In genomic region chr1:200642481-200642880, GRCh38 we compare ENCODE assay signal across 1 cellular context.
TF ChIP-seq lines count a peak whose summit lies in the region.

No MANE protein-coding gene starts in this region.

TF ChIP-seq in K562, 482 proteins besides CTCF, POLR2A, EP300 and RAD21 (continued from another document and continues in another):
- TF ChIP-seq ZNF592 (IDR thresholded peaks at IDR 0.05) = peak; percentile 81
- TF ChIP-seq GMEB1 (CRISPR knock-in tag; IDR thresholded peaks at IDR 0.05) = no peak
- TF ChIP-seq NR4A1 (CRISPR knock-in tag; IDR thresholded peaks at IDR 0.05) = no peak
- TF ChIP-seq NR4A1 (tag; IDR thresholded peaks at IDR 0.05) = no peak
- no peak for TF ChIP-seq SAP30 (IDR thresholded peaks at IDR 0.05; ENCODE audit: borderline replicate concordance, insufficient read depth, low read depth, low read length, poor library complexity, severe bottlenecking)
- no peak for TF ChIP-seq HMGN3 (IDR thresholded peaks at IDR 0.05; ENCODE audit: borderline replicate concordance, extremely low read depth, insufficient read length, low read depth, low read length)
- no peak for TF ChIP-seq ZNF431 (CRISPR knock-in tag; IDR thresholded peaks at IDR 0.05)
- TF ChIP-seq MCM7 (IDR thresholded peaks at IDR 0.05) = no peak
- TF ChIP-seq MXI1 (IDR thresholded peaks at IDR 0.05; ENCODE audit: low read depth, low read length) = no peak
- TF ChIP-seq MCM2 (IDR thresholded peaks at IDR 0.05; ENCODE audit: low read depth) = no peak
- no peak for TF ChIP-seq FOXJ2 (tag; IDR thresholded peaks at IDR 0.05)
- TF ChIP-seq MEIS2 (IDR thresholded peaks at IDR 0.05; ENCODE audit: partially characterized antibody) = no peak
- no peak for TF ChIP-seq CLOCK (CRISPR knock-in tag; IDR thresholded peaks at IDR 0.05; ENCODE audit: borderline replicate concordance)
- no peak for TF ChIP-seq RNF2 (IDR thresholded peaks at IDR 0.05)
- TF ChIP-seq HMBOX1 (IDR thresholded peaks at IDR 0.05) = no peak
- no peak for TF ChIP-seq FOSL1 (tag; conservative IDR thresholded peaks at IDR 0.05)
- TF ChIP-seq HDAC6 (IDR thresholded peaks at IDR 0.05; ENCODE audit: low read depth, low read length) = no peak
- no peak for TF ChIP-seq GABPB1 (CRISPR knock-in tag; IDR thresholded peaks at IDR 0.05)
- TF ChIP-seq CXXC5 (CRISPR knock-in tag; IDR thresholded peaks at IDR 0.05) = 0 out of 2 replicates have a peak, but pooled peaks have one; percentile 12
- TF ChIP-seq NUFIP1 (IDR thresholded peaks at IDR 0.05; ENCODE audit: partially characterized antibody) = no peak
- TF ChIP-seq SREBF1 (IDR thresholded peaks at IDR 0.05; ENCODE audit: borderline replicate concordance, low read depth, low read length) = no peak
- 0 out of 2 replicates have a peak, but pooled peaks have one; percentile 30 for TF ChIP-seq MGA (IDR thresholded peaks at IDR 0.05)
- TF ChIP-seq HNRNPK (IDR thresholded peaks at IDR 0.05; ENCODE audit: low read depth, low read length, poor library complexity, severe bottlenecking) = no peak
- TF ChIP-seq RCOR1 (IDR thresholded peaks at IDR 0.05; ENCODE audit: borderline replicate concordance in 1 of 2, low read depth in 2 of 2, low read length in 2 of 2) = peak in 1 of 2 experiments; percentile 50; a peak in 1 of 4 replicates
- TF ChIP-seq ZNF57 (CRISPR knock-in tag; IDR thresholded peaks at IDR 0.05) = no peak
- peak; percentile 14; the same call in 1 of the 2 replicates for TF ChIP-seq NR2C1 (IDR thresholded peaks at IDR 0.05)
- no peak for TF ChIP-seq NR2C1 (tag; IDR thresholded peaks at IDR 0.05)
- no peak for TF ChIP-seq CHD4 (IDR thresholded peaks at IDR 0.05; ENCODE audit: insufficient read depth, insufficient replicate concordance, low read depth, low read length, poor library complexity, severe bottlenecking)
- 0 out of 2 replicates have a peak, but pooled peaks have one; percentile 35 for TF ChIP-seq DMBX1 (CRISPR knock-in tag; IDR thresholded peaks at IDR 0.05; ENCODE audit: borderline replicate concordance)
- no peak for TF ChIP-seq MAFF (IDR thresholded peaks at IDR 0.05; ENCODE audit: low read length)
